Comparison of ENCODE assay signal across 1 cellular context in genomic region chr7:112202819-112203218, GRCh38.
TF ChIP-seq lines count a peak whose summit lies in the region.

No MANE protein-coding gene starts in this region.

TF ChIP-seq in HEK293, 187 proteins besides CTCF, POLR2A, EP300 and RAD21 (continued from another document and continues in another):
- TF ChIP-seq TSHZ1 (tag by site-specific recombination; IDR thresholded peaks at IDR 0.05; ENCODE audit: borderline replicate concordance) (no peak), ZNF423 (tag by site-specific recombination; IDR thresholded peaks at IDR 0.05) (no peak), ZNF239 (tag by site-specific recombination; IDR thresholded peaks at IDR 0.05) (no peak), ZNF624 (tag by site-specific recombination; IDR thresholded peaks at IDR 0.05) (0 out of 2 replicates have a peak, but pooled peaks have one; percentile 61), ZNF391 (tag by site-specific recombination; IDR thresholded peaks at IDR 0.05; ENCODE audit: borderline replicate concordance, low read depth) (no peak), TRIM28 (IDR thresholded peaks at IDR 0.05; ENCODE audit: borderline replicate concordance, low read length) (no peak), ZNF366 (tag by site-specific recombination; conservative IDR thresholded peaks at IDR 0.05) (no peak), KLF1 (tag by site-specific recombination; IDR thresholded peaks at IDR 0.05) (no peak), ZNF362 (tag by site-specific recombination; IDR thresholded peaks at IDR 0.05) (no peak), GLIS1 (tag by site-specific recombination; IDR thresholded peaks at IDR 0.05) (no peak), ZNF518A (tag by site-specific recombination; conservative IDR thresholded peaks at IDR 0.05; ENCODE audit: low read depth) (no peak), ZNF202 (tag by site-specific recombination; IDR thresholded peaks at IDR 0.05; ENCODE audit: borderline replicate concordance) (no peak), ZNF175 (tag by site-specific recombination; IDR thresholded peaks at IDR 0.05) (no peak), ZNF777 (tag by site-specific recombination; IDR thresholded peaks at IDR 0.05; ENCODE audit: borderline replicate concordance) (no peak), ZNF560 (tag by site-specific recombination; IDR thresholded peaks at IDR 0.05; ENCODE audit: borderline replicate concordance) (no peak), REST (tag by site-specific recombination; IDR thresholded peaks at IDR 0.05) (no peak), ZNF623 (tag by site-specific recombination; IDR thresholded peaks at IDR 0.05) (no peak), AEBP2 (tag by site-specific recombination; IDR thresholded peaks at IDR 0.05; ENCODE audit: borderline replicate concordance) (no peak), ZNF701 (tag by site-specific recombination; IDR thresholded peaks at IDR 0.05) (no peak), ZBTB1 (tag by site-specific recombination; IDR thresholded peaks at IDR 0.05) (no peak), ZEB2 (tag by site-specific recombination; IDR thresholded peaks at IDR 0.05) (no peak), ZNF664 (tag by site-specific recombination; IDR thresholded peaks at IDR 0.05) (no peak), ZNF658 (tag by site-specific recombination; IDR thresholded peaks at IDR 0.05) (no peak), ZNF521 (tag by site-specific recombination; IDR thresholded peaks at IDR 0.05) (no peak), ZBTB11 (tag by site-specific recombination; conservative IDR thresholded peaks at IDR 0.05; ENCODE audit: low read depth) (no peak), ZNF768 (tag by site-specific recombination; IDR thresholded peaks at IDR 0.05) (peak; percentile 72; the same call in 1 of the 2 replicates), ZNF416 (tag by site-specific recombination; IDR thresholded peaks at IDR 0.05) (no peak), PRDM2 (tag by site-specific recombination; IDR thresholded peaks at IDR 0.05; ENCODE audit: borderline replicate concordance) (no peak), ZNF561 (tag by site-specific recombination; IDR thresholded peaks at IDR 0.05; ENCODE audit: borderline replicate concordance) (peak; percentile 81), ZNF169 (tag by site-specific recombination; IDR thresholded peaks at IDR 0.05) (no peak), ZNF10 (tag by site-specific recombination; IDR thresholded peaks at IDR 0.05) (no peak), ZNF211 (tag by site-specific recombination; IDR thresholded peaks at IDR 0.05; ENCODE audit: low read depth) (no peak), ZNF585B (tag by site-specific recombination; IDR thresholded peaks at IDR 0.05) (no peak)
